ENCODE assay signal across 1 cellular context in the genomic region with DNA sequence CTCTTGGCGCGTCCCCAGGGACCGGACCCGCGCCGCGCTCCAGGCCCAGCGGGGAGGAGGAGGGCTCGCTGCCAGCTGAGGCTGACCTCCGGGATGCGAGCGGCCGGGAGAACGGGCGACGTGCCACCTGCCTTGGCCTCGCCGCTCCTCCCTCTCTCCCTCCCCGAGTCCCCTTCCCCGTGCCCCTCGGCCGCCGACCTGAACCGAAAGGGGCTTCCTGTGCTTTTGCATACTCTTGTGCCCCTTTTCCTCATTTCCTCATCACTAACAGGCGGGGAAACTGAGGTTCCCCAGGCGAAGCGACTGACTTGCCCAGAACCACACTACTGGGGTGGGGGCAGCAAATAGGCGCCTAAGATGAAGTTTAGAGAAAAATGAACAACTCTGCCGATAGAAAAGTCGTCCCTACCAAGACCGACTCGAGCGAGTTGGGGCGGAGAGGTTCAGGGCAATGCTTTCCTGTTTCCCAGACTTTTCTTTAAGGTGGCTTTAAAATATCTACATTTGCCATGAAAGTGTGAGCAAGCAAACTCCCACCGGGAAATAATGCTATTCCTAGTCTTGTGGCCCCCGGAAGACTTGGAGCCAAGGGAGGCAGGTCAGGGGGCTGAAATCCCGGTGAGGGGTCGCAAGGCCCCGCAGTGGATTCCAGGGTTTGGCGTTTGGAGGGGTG.
TF ChIP-seq lines count a peak whose summit lies in the region.

No MANE protein-coding gene starts in this region.

TF ChIP-seq in K562, 482 proteins besides CTCF, POLR2A, EP300 and RAD21 (continued from another document and continues in another):
- TF ChIP-seq NFRKB (IDR thresholded peaks at IDR 0.05; ENCODE audit: low read depth) (peak; percentile 69), NR2C2 (CRISPR knock-in tag; IDR thresholded peaks at IDR 0.05) (no peak), NR2C2 (tag; IDR thresholded peaks at IDR 0.05) (peak; percentile 36; the same call in 1 of the 2 replicates), RB1 (IDR thresholded peaks at IDR 0.05; ENCODE audit: low read depth) (0 out of 2 replicates have a peak, but pooled peaks have one; percentile 5), NRF1 (conservative IDR thresholded peaks at IDR 0.05 in 1 of 2, IDR thresholded peaks at IDR 0.05 in 1 of 2) (peak in 1 of 2 experiments; percentile 3; a peak in 2 of 4 replicates), TARDBP (IDR thresholded peaks at IDR 0.05) (0 out of 2 replicates have a peak, but pooled peaks have one; percentile 15), KDM5B (IDR thresholded peaks at IDR 0.05; ENCODE audit: insufficient replicate concordance, low read depth, low read length) (peak; percentile 36), ARNT (IDR thresholded peaks at IDR 0.05) (peak in 1 of 2 experiments; percentile 25; a peak in 1 of 4 replicates), NONO (IDR thresholded peaks at IDR 0.05; ENCODE audit: low read depth in 2 of 2, low read length in 1 of 2) (no peak), PHTF2 (CRISPR knock-in tag; IDR thresholded peaks at IDR 0.05) (no peak), HEY1 (CRISPR knock-in tag; IDR thresholded peaks at IDR 0.05; ENCODE audit: borderline replicate concordance) (0 out of 2 replicates have a peak, but pooled peaks have one; percentile 40), ZNF584 (CRISPR knock-in tag; IDR thresholded peaks at IDR 0.05; ENCODE audit: low read depth) (peak; percentile 75), HNRNPK (IDR thresholded peaks at IDR 0.05; ENCODE audit: low read depth, low read length, poor library complexity, severe bottlenecking) (peak; percentile 64), BRD9 (IDR thresholded peaks at IDR 0.05; ENCODE audit: low read depth, partially characterized antibody) (peak; percentile 98), NFIC (IDR thresholded peaks at IDR 0.05) (peak; percentile 92; the same call in 1 of the 2 replicates), STAG1 (CRISPR knock-in tag; IDR thresholded peaks at IDR 0.05; ENCODE audit: borderline replicate concordance) (no peak), ZNF780A (CRISPR knock-in tag; IDR thresholded peaks at IDR 0.05) (no peak), ZBTB7A (IDR thresholded peaks at IDR 0.05; ENCODE audit: borderline replicate concordance, control insufficient read depth, low read depth, low read length) (peak; percentile 100)
- TF ChIP-seq, protein P1, sequence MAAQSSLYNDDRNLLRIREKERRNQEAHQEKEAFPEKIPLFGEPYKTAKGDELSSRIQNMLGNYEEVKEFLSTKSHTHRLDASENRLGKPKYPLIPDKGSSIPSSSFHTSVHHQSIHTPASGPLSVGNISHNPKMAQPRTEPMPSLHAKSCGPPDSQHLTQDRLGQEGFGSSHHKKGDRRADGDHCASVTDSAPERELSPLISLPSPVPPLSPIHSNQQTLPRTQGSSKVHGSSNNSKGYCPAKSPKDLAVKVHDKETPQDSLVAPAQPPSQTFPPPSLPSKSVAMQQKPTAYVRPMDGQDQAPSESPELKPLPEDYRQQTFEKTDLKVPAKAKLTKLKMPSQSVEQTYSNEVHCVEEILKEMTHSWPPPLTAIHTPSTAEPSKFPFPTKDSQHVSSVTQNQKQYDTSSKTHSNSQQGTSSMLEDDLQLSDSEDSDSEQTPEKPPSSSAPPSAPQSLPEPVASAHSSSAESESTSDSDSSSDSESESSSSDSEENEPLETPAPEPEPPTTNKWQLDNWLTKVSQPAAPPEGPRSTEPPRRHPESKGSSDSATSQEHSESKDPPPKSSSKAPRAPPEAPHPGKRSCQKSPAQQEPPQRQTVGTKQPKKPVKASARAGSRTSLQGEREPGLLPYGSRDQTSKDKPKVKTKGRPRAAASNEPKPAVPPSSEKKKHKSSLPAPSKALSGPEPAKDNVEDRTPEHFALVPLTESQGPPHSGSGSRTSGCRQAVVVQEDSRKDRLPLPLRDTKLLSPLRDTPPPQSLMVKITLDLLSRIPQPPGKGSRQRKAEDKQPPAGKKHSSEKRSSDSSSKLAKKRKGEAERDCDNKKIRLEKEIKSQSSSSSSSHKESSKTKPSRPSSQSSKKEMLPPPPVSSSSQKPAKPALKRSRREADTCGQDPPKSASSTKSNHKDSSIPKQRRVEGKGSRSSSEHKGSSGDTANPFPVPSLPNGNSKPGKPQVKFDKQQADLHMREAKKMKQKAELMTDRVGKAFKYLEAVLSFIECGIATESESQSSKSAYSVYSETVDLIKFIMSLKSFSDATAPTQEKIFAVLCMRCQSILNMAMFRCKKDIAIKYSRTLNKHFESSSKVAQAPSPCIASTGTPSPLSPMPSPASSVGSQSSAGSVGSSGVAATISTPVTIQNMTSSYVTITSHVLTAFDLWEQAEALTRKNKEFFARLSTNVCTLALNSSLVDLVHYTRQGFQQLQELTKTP (IDR thresholded peaks at IDR 0.05; ENCODE audit: low read depth in 1 of 2, partially characterized antibody in 2 of 2): peak in 1 of 2 experiments; percentile 15
- TF ChIP-seq, protein P2, sequence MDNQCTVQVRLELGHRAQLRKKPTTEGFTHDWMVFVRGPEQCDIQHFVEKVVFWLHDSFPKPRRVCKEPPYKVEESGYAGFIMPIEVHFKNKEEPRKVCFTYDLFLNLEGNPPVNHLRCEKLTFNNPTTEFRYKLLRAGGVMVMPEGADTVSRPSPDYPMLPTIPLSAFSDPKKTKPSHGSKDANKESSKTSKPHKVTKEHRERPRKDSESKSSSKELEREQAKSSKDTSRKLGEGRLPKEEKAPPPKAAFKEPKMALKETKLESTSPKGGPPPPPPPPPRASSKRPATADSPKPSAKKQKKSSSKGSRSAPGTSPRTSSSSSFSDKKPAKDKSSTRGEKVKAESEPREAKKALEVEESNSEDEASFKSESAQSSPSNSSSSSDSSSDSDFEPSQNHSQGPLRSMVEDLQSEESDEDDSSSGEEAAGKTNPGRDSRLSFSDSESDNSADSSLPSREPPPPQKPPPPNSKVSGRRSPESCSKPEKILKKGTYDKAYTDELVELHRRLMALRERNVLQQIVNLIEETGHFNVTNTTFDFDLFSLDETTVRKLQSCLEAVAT (IDR thresholded peaks at IDR 0.05): peak in 1 of 2 experiments; percentile 68; a peak in 1 of 4 replicates
- TF ChIP-seq, protein P3, sequence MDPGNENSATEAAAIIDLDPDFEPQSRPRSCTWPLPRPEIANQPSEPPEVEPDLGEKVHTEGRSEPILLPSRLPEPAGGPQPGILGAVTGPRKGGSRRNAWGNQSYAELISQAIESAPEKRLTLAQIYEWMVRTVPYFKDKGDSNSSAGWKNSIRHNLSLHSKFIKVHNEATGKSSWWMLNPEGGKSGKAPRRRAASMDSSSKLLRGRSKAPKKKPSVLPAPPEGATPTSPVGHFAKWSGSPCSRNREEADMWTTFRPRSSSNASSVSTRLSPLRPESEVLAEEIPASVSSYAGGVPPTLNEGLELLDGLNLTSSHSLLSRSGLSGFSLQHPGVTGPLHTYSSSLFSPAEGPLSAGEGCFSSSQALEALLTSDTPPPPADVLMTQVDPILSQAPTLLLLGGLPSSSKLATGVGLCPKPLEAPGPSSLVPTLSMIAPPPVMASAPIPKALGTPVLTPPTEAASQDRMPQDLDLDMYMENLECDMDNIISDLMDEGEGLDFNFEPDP (CRISPR knock-in tag; IDR thresholded peaks at IDR 0.05): no peak
- TF ChIP-seq, protein P4, sequence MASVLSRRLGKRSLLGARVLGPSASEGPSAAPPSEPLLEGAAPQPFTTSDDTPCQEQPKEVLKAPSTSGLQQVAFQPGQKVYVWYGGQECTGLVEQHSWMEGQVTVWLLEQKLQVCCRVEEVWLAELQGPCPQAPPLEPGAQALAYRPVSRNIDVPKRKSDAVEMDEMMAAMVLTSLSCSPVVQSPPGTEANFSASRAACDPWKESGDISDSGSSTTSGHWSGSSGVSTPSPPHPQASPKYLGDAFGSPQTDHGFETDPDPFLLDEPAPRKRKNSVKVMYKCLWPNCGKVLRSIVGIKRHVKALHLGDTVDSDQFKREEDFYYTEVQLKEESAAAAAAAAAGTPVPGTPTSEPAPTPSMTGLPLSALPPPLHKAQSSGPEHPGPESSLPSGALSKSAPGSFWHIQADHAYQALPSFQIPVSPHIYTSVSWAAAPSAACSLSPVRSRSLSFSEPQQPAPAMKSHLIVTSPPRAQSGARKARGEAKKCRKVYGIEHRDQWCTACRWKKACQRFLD (CRISPR knock-in tag; IDR thresholded peaks at IDR 0.05): 0 out of 2 replicates have a peak, but pooled peaks have one; percentile 37
- TF ChIP-seq, protein P5, sequence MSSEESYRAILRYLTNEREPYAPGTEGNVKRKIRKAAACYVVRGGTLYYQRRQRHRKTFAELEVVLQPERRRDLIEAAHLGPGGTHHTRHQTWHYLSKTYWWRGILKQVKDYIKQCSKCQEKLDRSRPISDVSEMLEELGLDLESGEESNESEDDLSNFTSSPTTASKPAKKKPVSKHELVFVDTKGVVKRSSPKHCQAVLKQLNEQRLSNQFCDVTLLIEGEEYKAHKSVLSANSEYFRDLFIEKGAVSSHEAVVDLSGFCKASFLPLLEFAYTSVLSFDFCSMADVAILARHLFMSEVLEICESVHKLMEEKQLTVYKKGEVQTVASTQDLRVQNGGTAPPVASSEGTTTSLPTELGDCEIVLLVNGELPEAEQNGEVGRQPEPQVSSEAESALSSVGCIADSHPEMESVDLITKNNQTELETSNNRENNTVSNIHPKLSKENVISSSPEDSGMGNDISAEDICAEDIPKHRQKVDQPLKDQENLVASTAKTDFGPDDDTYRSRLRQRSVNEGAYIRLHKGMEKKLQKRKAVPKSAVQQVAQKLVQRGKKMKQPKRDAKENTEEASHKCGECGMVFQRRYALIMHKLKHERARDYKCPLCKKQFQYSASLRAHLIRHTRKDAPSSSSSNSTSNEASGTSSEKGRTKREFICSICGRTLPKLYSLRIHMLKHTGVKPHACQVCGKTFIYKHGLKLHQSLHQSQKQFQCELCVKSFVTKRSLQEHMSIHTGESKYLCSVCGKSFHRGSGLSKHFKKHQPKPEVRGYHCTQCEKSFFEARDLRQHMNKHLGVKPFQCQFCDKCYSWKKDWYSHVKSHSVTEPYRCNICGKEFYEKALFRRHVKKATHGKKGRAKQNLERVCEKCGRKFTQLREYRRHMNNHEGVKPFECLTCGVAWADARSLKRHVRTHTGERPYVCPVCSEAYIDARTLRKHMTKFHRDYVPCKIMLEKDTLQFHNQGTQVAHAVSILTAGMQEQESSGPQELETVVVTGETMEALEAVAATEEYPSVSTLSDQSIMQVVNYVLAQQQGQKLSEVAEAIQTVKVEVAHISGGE (CRISPR knock-in tag; IDR thresholded peaks at IDR 0.05): peak in 1 of 3 experiments; percentile 72; a peak in 1 of 6 replicates
- TF ChIP-seq, protein P6, sequence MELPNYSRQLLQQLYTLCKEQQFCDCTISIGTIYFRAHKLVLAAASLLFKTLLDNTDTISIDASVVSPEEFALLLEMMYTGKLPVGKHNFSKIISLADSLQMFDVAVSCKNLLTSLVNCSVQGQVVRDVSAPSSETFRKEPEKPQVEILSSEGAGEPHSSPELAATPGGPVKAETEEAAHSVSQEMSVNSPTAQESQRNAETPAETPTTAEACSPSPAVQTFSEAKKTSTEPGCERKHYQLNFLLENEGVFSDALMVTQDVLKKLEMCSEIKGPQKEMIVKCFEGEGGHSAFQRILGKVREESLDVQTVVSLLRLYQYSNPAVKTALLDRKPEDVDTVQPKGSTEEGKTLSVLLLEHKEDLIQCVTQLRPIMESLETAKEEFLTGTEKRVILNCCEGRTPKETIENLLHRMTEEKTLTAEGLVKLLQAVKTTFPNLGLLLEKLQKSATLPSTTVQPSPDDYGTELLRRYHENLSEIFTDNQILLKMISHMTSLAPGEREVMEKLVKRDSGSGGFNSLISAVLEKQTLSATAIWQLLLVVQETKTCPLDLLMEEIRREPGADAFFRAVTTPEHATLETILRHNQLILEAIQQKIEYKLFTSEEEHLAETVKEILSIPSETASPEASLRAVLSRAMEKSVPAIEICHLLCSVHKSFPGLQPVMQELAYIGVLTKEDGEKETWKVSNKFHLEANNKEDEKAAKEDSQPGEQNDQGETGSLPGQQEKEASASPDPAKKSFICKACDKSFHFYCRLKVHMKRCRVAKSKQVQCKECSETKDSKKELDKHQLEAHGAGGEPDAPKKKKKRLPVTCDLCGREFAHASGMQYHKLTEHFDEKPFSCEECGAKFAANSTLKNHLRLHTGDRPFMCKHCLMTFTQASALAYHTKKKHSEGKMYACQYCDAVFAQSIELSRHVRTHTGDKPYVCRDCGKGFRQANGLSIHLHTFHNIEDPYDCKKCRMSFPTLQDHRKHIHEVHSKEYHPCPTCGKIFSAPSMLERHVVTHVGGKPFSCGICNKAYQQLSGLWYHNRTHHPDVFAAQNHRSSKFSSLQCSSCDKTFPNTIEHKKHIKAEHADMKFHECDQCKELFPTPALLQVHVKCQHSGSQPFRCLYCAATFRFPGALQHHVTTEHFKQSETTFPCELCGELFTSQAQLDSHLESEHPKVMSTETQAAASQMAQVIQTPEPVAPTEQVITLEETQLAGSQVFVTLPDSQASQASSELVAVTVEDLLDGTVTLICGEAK (IDR thresholded peaks at IDR 0.05): 0 out of 2 replicates have a peak, but pooled peaks have one; percentile 20
- TF ChIP-seq, protein P6 (CRISPR knock-in tag; IDR thresholded peaks at IDR 0.05): no peak
- TF ChIP-seq, protein P7, sequence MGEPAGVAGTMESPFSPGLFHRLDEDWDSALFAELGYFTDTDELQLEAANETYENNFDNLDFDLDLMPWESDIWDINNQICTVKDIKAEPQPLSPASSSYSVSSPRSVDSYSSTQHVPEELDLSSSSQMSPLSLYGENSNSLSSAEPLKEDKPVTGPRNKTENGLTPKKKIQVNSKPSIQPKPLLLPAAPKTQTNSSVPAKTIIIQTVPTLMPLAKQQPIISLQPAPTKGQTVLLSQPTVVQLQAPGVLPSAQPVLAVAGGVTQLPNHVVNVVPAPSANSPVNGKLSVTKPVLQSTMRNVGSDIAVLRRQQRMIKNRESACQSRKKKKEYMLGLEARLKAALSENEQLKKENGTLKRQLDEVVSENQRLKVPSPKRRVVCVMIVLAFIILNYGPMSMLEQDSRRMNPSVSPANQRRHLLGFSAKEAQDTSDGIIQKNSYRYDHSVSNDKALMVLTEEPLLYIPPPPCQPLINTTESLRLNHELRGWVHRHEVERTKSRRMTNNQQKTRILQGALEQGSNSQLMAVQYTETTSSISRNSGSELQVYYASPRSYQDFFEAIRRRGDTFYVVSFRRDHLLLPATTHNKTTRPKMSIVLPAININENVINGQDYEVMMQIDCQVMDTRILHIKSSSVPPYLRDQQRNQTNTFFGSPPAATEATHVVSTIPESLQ (CRISPR knock-in tag; IDR thresholded peaks at IDR 0.05): no peak
